Comparison of ENCODE assay signal across 27 cellular contexts in the genomic region with DNA sequence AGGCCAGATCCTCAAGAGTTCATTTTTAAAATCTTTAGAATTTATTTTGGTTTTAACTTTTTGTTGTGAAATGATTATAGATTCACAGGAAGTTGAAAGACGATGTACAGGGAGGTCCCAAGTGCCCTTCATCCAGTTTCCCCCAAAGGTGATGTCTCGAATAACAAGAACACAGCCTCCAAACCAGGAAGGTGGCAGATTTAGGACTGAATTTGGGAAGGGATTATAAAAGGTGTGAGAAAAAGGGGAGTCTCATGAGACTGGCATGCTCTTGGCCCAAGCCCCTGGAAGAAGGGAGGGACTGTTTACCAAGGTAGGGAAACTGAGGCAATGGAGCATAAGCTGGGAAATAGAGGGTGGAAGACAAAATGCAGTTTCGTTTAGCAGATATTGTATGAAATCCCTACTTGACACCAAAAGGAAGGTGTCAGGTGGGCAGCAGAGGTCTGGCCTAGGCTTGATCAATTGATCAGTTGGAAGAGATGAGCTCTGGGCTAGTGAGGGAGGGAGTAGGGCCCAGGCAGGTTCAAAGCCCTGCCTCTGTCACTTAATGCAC.
"Had no signal": no experiment of that assay in that cellular context is flagged by ENCODE, and none has a peak within 500 bp of the region (broad histone marks: within the 10 kb centered on the region; RNA-seq: fewer than 3 reads in every experiment).

No MANE protein-coding gene starts in this region.

- H3K79me2 ChIP-seq: parathyroid adenoma had no signal

- H3K4me1 Mint-ChIP-seq: natural killer cell; nephron; stimulated activated effector memory CD8-positive, alpha-beta T cell treated with anti-CD3 and anti-CD28 coated beads, Interleukin-12 subunit alpha, Interleukin-12 subunit beta, amount 100 ng/mL, for 72 hours had no signal

- ATAC-seq: natural killer cell; psoas muscle; right cardiac atrium; right lobe of liver; stimulated activated effector memory CD8-positive, alpha-beta T cell treated with anti-CD3 and anti-CD28 coated beads, Interleukin-12 subunit alpha, Interleukin-12 subunit beta, amount 100 ng/mL, for 72 hours; stimulated activated naive B cell treated with anti-CD40 and anti-IgM and Interleukin-4, amounts not matched to agents 10 μg/mL and 1 μg/mL and 100 μg/mL, for 72 hours had no signal

- DNase-seq: natural killer cell; occipital lobe; ovary; right cardiac atrium; right lobe of liver; sigmoid colon; small intestine; stimulated activated CD4-positive, alpha-beta T cell treated with anti-CD3 and anti-CD28 coated beads, Interleukin-15, amount 100 ng/mL, for 24 hours; stimulated activated CD4-positive, alpha-beta T cell treated with anti-CD3 and anti-CD28 coated beads, Interleukin-2, amount 100 ng/mL, for 24 hours; stimulated activated CD4-positive, alpha-beta T cell treated with anti-CD3 and anti-CD28 coated beads, Interleukin-2, amount 100 ng/mL, for 48 hours; stimulated activated CD4-positive, alpha-beta T cell treated with anti-CD3 and anti-CD28 coated beads, Interleukin-4, amount 100 ng/mL, for 24 hours; stimulated activated naive B cell treated with anti-CD40 and anti-IgM and Interleukin-4, amounts not matched to agents 10 μg/mL and 1 μg/mL and 100 μg/mL, for 72 hours; stimulated activated naive CD4-positive, alpha-beta T cell treated with Interleukin-2 at 50 U/mL for 16 hours; stomach; thyroid gland; trophoblast cell; upper lobe of left lung; uterus had no signal

- H3K36me3 ChIP-seq: neural progenitor cell, ovary, right lobe of liver, sigmoid colon, stomach, thoracic aorta, upper lobe of left lung, uterus had no signal

- H3K27me3 Mint-ChIP-seq: progenitor cell of endocrine pancreas; stimulated activated naive CD8-positive, alpha-beta T cell treated with anti-CD3 and anti-CD28 coated beads, Interleukin-15, Interleukin-2, amounts not matched to agents 100 ng/mL and 50 ng/mL, for 24 hours had no signal

- H3K4me3 Mint-ChIP-seq: natural killer cell; nephron; neural progenitor cell; stimulated activated effector memory CD8-positive, alpha-beta T cell treated with anti-CD3 and anti-CD28 coated beads, Interleukin-12 subunit alpha, Interleukin-12 subunit beta, amount 100 ng/mL, for 72 hours; stimulated activated naive B cell treated with anti-CD40 and anti-IgM and Interleukin-4, amounts not matched to agents 10 μg/mL and 1 μg/mL and 100 μg/mL, for 72 hours; stimulated activated naive CD8-positive, alpha-beta T cell treated with anti-CD3 and anti-CD28 coated beads, Interleukin-15, Interleukin-2, amounts not matched to agents 100 ng/mL and 50 ng/mL, for 24 hours had no signal

- H3K27ac Mint-ChIP-seq: natural killer cell; progenitor cell of endocrine pancreas; stimulated activated effector memory CD8-positive, alpha-beta T cell treated with anti-CD3 and anti-CD28 coated beads, Interleukin-12 subunit alpha, Interleukin-12 subunit beta, amount 100 ng/mL, for 72 hours; stimulated activated naive B cell treated with anti-CD40 and anti-IgM and Interleukin-4, amounts not matched to agents 10 μg/mL and 1 μg/mL and 100 μg/mL, for 72 hours; stimulated activated naive CD8-positive, alpha-beta T cell treated with anti-CD3 and anti-CD28 coated beads, Interleukin-15, Interleukin-2, amounts not matched to agents 100 ng/mL and 50 ng/mL, for 24 hours had no signal

- H3K9ac ChIP-seq: neural progenitor cell, parathyroid adenoma had no signal

- H3K27me3 ChIP-seq: neural progenitor cell, ovary, right lobe of liver, sigmoid colon, thyroid gland, tibial nerve, upper lobe of left lung, uterus had no signal

- H3K9me3 Mint-ChIP-seq: natural killer cell; nephron; neural progenitor cell; stimulated activated effector memory CD8-positive, alpha-beta T cell treated with anti-CD3 and anti-CD28 coated beads, Interleukin-12 subunit alpha, Interleukin-12 subunit beta, amount 100 ng/mL, for 72 hours; stimulated activated naive B cell treated with anti-CD40 and anti-IgM and Interleukin-4, amounts not matched to agents 10 μg/mL and 1 μg/mL and 100 μg/mL, for 72 hours; stimulated activated naive CD8-positive, alpha-beta T cell treated with anti-CD3 and anti-CD28 coated beads, Interleukin-15, Interleukin-2, amounts not matched to agents 100 ng/mL and 50 ng/mL, for 24 hours had no signal

- H3K4me2 ChIP-seq: neural progenitor cell had no signal

- H2AFZ ChIP-seq: neural progenitor cell, parathyroid adenoma had no signal

- H3K4me3 ChIP-seq: neural progenitor cell, ovary, psoas muscle, right lobe of liver, sigmoid colon, stomach, thoracic aorta, thyroid gland, tibial nerve, upper lobe of left lung, uterus had no signal

- H3K9me3 ChIP-seq: ovary, psoas muscle, right lobe of liver, sigmoid colon, stomach, thoracic aorta, thyroid gland, tibial nerve, upper lobe of left lung, uterus had no signal

- FAIRE-seq: small intestine had no signal

- H3K36me3 Mint-ChIP-seq: natural killer cell; stimulated activated effector memory CD8-positive, alpha-beta T cell treated with anti-CD3 and anti-CD28 coated beads, Interleukin-12 subunit alpha, Interleukin-12 subunit beta, amount 100 ng/mL, for 72 hours; stimulated activated naive B cell treated with anti-CD40 and anti-IgM and Interleukin-4, amounts not matched to agents 10 μg/mL and 1 μg/mL and 100 μg/mL, for 72 hours had no signal

- H3K4me1 ChIP-seq: neural progenitor cell, parathyroid adenoma, psoas muscle, right lobe of liver, sigmoid colon, stomach, thyroid gland, upper lobe of left lung, uterus had no signal

- H3K27ac ChIP-seq: neural progenitor cell, ovary, parathyroid adenoma, psoas muscle, right lobe of liver, sigmoid colon, stomach, thoracic aorta, thyroid gland, tibial nerve, upper lobe of left lung, uterus had no signal
